ENCODE assay signal across 19 cellular contexts in the genomic region with DNA sequence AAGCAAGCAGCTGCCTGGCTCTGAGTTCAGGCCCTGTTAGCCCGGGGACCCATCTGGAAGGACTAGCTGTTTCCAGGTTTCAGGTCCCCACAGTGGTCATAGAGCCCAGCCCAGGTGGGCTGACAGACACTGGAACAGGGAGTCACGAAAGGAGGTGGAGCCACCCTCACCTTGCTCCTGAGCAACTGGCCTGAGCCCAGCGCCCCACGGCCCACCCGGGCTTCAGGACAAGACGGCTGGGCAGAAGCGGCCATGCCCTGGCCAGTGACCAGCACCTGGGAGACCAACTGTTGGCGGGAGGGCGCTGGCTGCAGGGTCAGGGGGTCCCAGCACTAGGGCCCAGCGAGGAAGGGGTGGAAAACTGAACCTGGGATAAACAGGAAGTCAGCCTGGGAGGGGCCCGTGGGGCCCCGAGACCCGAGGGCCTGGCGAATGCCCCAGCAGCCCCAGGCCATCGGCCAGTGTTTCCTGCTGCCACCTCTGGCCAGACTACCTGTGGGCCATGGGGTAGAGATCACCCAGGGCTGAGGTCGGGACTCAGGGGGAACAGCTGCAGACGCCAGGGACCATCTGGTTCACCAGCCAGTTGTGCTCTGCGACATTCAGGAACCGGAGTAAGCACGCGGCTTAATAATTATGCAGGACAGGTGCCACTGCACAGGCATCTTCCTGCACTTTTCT.
"Had no signal": no experiment of that assay in that cellular context is flagged by ENCODE, and none has a peak within 500 bp of the region (broad histone marks: within the 10 kb centered on the region; RNA-seq: fewer than 3 reads in every experiment).

No MANE protein-coding gene starts in this region.

- H3K27me3 ChIP-seq: colonic mucosa, ovary, right atrium auricular region, sigmoid colon had no signal

- H3K27ac Mint-ChIP-seq: nephron had no signal

- DNase-seq: cerebellar nuclear complex; colonic mucosa; dorsolateral prefrontal cortex; effector CD8-positive, alpha-beta T cell; heart right ventricle; hypothalamus; islet precursor cell; midbrain; ovary; sigmoid colon; stimulated activated CD4-positive, alpha-beta T cell treated with anti-CD3 and anti-CD28 coated beads, Interleukin-12 subunit alpha, Interleukin-12 subunit beta, amount 100 ng/mL, for 4 hours; stimulated activated naive CD4-positive, alpha-beta T cell; stomach; substantia nigra; trophoblast cell had no signal

- H3K27ac ChIP-seq: colonic mucosa, dorsolateral prefrontal cortex, heart right ventricle, ovary, right atrium auricular region, sigmoid colon, skin epidermis, stomach had no signal

- H3K4me1 Mint-ChIP-seq: nephron had no signal

- H3K9me3 Mint-ChIP-seq: nephron had no signal

- H3K36me3 ChIP-seq: colonic mucosa, heart right ventricle, ovary, right atrium auricular region, sigmoid colon, stomach had no signal

- H3K4me3 Mint-ChIP-seq: nephron had no signal

- H3K4me1 ChIP-seq: colonic mucosa, heart right ventricle, right atrium auricular region, sigmoid colon, stomach had no signal

- ATAC-seq: left lobe of liver had no signal

- H3K4me3 ChIP-seq: colonic mucosa, dorsolateral prefrontal cortex, heart right ventricle, ovary, right atrium auricular region, sigmoid colon, skin epidermis, stomach had no signal

- H3K9me3 ChIP-seq: colonic mucosa, heart right ventricle, ovary, right atrium auricular region, sigmoid colon, stomach had no signal
